ENCODE assay signal across 15 cellular contexts in the genomic region with DNA sequence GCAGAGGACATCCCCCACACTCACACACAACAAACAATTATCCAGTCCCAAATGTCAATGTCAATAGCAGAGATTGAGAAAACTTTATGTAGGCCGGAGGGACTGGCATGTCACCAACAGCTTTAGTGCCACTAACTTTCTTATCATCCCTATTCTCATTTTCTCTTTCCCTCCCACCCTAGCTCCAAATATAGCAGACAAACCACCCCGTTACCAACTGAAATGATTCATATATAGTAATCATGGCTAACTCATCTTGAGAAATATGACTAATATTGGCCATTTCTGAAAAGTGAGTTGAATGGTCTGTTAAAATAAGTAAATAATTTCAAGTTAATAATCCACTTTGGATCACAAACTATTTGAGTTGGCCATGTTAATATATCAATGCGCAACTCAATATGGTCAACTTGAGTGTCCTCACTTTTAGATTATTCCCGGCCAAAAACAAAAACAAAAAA.
DNase-seq lines count a peak whose midpoint lies in the region; ATAC-seq, FAIRE-seq and TF ChIP-seq lines count a peak whose summit lies in the region.
"Had no signal": no experiment of that assay in that cellular context is flagged by ENCODE, and none has a peak within 500 bp of the region (broad histone marks: within the 10 kb centered on the region; RNA-seq: fewer than 3 reads in every experiment).

No MANE protein-coding gene starts in this region.

- TF ChIP-seq CTCF in GM12865 (IDR thresholded peaks at IDR 0.05; ENCODE audit: insufficient read depth, low read depth, low read length, missing control alignments) = no peak

- peak; percentile 45 for ATAC-seq in GM21360 (IDR thresholded peaks at IDR 0.05; ENCODE audit: unreplicated experiment)
- peak; percentile 80 for ATAC-seq in HG02938 (IDR thresholded peaks at IDR 0.05; ENCODE audit: unreplicated experiment)
- ATAC-seq: gastroesophageal sphincter; left colon; stimulated activated naive B cell treated with anti-CD40 and anti-IgM and Interleukin-4, amounts not matched to agents 10 μg/mL and 1 μg/mL and 100 μg/mL, for 72 hours had no signal

- DNase-seq in GM12865 (ENCODE audit: low read depth) (peak; percentile 21), HTR-8/SVneo (ENCODE audit: insufficient read length, low spot score) (no peak), HuH-7 (ENCODE audit: low spot score) (no peak), NCI-H345 treated with DMSO at 0.1 percent for 48 hours (lab: John Stamatoyannopoulos, UW; ENCODE audit: unreplicated experiment) (no peak), NCI-H1930 (lab: John Stamatoyannopoulos, UW) (no peak)
- DNase-seq in stimulated activated naive CD4-positive, alpha-beta T cell (lab: John Stamatoyannopoulos, UW) = no peak
- DNase-seq: ACHN; activated CD4-positive, alpha-beta T cell treated with anti-CD3 and anti-CD28 coated beads, Interleukin-2, amount 50 U/mL, for 4 hours; DMS79; left colon; stimulated activated naive B cell treated with anti-CD40 and anti-IgM and Interleukin-4, amounts not matched to agents 10 μg/mL and 1 μg/mL and 100 μg/mL, for 72 hours had no signal

- no peak overlapping the region for H3K4me3 ChIP-seq in GM12865 (ENCODE audit: low read depth, low read length)
- H3K4me3 ChIP-seq: gastroesophageal sphincter had no signal

- peak; percentile 4 for FAIRE-seq in HTR-8/SVneo (lab: Jason Lieb, UNC)
- FAIRE-seq: colon had no signal
